In the genomic region with DNA sequence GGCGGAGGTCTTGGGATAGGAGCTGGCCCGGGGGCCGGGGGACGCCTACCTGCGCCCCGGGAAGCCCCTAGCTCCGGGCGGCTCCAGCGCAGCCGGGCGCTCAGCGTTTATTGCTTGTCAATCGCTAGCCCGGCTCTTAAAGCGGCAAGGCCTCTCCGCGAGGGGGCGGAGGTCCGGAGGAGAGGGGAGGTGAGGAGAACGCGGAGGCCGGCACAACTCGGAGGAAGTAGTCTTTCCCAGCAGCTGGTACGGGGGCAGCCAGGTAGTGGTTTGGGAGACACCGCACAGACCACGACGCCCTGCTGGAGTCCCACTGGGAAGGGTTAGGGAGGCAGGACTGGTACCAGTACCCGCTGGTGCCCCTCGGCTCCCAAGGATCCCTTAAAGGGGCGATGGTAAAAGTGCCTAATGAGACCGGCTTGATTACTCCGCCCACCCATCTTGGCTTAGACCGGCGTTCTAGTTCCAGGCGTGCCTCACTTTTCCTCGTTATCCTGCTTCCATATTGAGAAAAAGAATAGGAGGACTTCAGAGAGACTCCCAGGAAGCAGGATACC, we compare ENCODE assay signal across 8 cellular contexts. TPM values are rescaled to one million over a fixed set of nuclear protein-coding genes. Genes with fewer than 3 reads are reported as not detected.
DNase-seq lines count a peak whose midpoint lies in the region; ATAC-seq lines count a peak whose summit lies in the region.

A gene with protein sequence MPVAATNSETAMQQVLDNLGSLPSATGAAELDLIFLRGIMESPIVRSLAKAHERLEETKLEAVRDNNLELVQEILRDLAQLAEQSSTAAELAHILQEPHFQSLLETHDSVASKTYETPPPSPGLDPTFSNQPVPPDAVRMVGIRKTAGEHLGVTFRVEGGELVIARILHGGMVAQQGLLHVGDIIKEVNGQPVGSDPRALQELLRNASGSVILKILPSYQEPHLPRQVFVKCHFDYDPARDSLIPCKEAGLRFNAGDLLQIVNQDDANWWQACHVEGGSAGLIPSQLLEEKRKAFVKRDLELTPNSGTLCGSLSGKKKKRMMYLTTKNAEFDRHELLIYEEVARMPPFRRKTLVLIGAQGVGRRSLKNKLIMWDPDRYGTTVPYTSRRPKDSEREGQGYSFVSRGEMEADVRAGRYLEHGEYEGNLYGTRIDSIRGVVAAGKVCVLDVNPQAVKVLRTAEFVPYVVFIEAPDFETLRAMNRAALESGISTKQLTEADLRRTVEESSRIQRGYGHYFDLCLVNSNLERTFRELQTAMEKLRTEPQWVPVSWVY (minus strand): TSS at position 112 of the 557 bp plus-strand sequence. CDS start 3,076 bp downstream, outside the sequence.

- no peak for ATAC-seq in GM19324 (IDR thresholded peaks at IDR 0.05; ENCODE audit: low FRiP score, unreplicated experiment)

- peak; percentile 61 for DNase-seq in Daoy (ENCODE audit: low read depth)
- peak; percentile 65 to 74 for DNase-seq in NCI-H1930 (lab: John Stamatoyannopoulos, UW)
- DNase-seq in activated CD4-positive, alpha-beta T cell treated with anti-CD3 and anti-CD28 coated beads for 1 hour: peak; percentile 47
- DNase-seq in cerebellar nuclear complex (lab: John Stamatoyannopoulos, UW): peak; percentile 72 to 81
- DNase-seq in islet precursor cell: peak; percentile 96
- peak; percentile 33 for DNase-seq in smooth muscle cell of the brain vasculature (ENCODE audit: low read depth, low spot score)
- DNase-seq in NK-92 (lab: John Stamatoyannopoulos, UW; ENCODE audit: unreplicated experiment): no peak

RNA-seq across cellular contexts. Expression of the gene that starts here (rescaled TPM):
- 1.1 and 1.3 TPM in 2 replicates for total RNA-seq in Daoy (2014; rRNA removed; shearing (Covaris generic))
